2 cellular contexts compared by ENCODE assay signal in the genomic region with DNA sequence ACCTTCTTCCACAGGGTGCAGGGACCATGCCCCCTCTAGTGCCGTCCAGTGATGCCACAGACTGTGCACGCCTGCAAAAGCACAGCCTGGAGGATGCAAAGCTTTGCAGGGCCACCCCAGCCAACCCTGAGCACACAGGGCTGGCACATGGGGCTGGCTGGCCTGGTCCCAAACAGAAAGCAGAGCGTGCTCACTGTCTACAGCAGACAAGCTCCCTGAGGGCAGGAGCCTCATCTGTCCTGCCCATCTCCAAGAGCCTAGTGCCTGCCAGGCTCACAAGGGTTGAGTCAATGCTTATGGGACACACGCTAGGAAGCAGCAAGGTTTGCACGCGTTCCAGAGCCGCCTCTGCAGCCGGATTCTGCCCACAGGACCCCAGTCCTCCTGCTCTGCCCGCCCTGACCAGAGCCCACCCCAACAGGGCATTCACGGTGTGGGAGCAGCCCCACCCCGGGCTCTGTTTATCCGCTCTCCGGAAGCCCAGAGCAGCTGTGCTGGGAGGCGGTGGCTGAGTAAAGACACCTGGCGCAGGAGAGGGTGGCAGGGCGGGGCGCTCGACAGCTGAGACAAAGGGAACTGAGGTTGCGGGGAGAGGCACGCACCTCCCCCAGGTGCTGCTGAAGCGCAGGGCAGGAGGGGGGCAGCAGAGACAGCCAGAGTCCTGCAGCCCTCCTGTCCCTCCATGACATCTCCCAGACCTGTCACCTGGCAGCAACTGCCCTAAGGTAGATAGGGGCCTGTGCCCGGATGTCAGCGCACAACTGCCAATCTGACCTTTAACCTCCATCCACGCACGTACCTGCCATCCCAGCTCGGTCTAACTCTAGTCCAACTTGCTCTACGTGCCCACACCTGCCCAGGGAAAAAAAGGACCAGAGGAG.
TF ChIP-seq lines count a peak whose summit lies in the region.

No MANE protein-coding gene starts in this region.

TF ChIP-seq in SK-N-SH, 30 proteins besides CTCF, POLR2A, EP300 and RAD21 (continued from another document):
- TF ChIP-seq, protein P1, sequence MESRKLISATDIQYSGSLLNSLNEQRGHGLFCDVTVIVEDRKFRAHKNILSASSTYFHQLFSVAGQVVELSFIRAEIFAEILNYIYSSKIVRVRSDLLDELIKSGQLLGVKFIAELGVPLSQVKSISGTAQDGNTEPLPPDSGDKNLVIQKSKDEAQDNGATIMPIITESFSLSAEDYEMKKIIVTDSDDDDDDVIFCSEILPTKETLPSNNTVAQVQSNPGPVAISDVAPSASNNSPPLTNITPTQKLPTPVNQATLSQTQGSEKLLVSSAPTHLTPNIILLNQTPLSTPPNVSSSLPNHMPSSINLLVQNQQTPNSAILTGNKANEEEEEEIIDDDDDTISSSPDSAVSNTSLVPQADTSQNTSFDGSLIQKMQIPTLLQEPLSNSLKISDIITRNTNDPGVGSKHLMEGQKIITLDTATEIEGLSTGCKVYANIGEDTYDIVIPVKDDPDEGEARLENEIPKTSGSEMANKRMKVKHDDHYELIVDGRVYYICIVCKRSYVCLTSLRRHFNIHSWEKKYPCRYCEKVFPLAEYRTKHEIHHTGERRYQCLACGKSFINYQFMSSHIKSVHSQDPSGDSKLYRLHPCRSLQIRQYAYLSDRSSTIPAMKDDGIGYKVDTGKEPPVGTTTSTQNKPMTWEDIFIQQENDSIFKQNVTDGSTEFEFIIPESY (IDR thresholded peaks at IDR 0.05; ENCODE audit: borderline replicate concordance, low read depth), result no peak
- TF ChIP-seq SMC3 (IDR thresholded peaks at IDR 0.05; ENCODE audit: low read depth, low read length), result no peak
- no peak for TF ChIP-seq NFIC (IDR thresholded peaks at IDR 0.05; ENCODE audit: borderline replicate concordance)
- peak; percentile 34 for TF ChIP-seq CHD2 (IDR thresholded peaks at IDR 0.05; ENCODE audit: low read length, partially characterized antibody)
- TF ChIP-seq SIN3A (IDR thresholded peaks at IDR 0.05; ENCODE audit: borderline replicate concordance, low read depth, low read length), result no peak
- TF ChIP-seq MXI1 (IDR thresholded peaks at IDR 0.05; ENCODE audit: low read depth, low read length), result 0 out of 2 replicates have a peak, but pooled peaks have one; percentile 27
- TF ChIP-seq FOXJ3 (CRISPR knock-in tag; IDR thresholded peaks at IDR 0.05), result no peak
- no peak for TF ChIP-seq ELF1 (IDR thresholded peaks at IDR 0.05)
- peak; percentile 14; the same call in 1 of the 2 replicates for TF ChIP-seq GATA2 (CRISPR knock-in tag; IDR thresholded peaks at IDR 0.05)
- TF ChIP-seq, protein P2, sequence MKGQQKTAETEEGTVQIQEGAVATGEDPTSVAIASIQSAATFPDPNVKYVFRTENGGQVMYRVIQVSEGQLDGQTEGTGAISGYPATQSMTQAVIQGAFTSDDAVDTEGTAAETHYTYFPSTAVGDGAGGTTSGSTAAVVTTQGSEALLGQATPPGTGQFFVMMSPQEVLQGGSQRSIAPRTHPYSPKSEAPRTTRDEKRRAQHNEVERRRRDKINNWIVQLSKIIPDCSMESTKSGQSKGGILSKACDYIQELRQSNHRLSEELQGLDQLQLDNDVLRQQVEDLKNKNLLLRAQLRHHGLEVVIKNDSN (IDR thresholded peaks at IDR 0.05; ENCODE audit: borderline replicate concordance, low read depth), result no peak
- no peak for TF ChIP-seq TCF12 (IDR thresholded peaks at IDR 0.05)
- TF ChIP-seq, protein P3, sequence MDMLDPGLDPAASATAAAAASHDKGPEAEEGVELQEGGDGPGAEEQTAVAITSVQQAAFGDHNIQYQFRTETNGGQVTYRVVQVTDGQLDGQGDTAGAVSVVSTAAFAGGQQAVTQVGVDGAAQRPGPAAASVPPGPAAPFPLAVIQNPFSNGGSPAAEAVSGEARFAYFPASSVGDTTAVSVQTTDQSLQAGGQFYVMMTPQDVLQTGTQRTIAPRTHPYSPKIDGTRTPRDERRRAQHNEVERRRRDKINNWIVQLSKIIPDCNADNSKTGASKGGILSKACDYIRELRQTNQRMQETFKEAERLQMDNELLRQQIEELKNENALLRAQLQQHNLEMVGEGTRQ (IDR thresholded peaks at IDR 0.05; ENCODE audit: borderline replicate concordance, low read depth, low read length), result no peak
- TF ChIP-seq TEAD4 (IDR thresholded peaks at IDR 0.05; ENCODE audit: borderline replicate concordance, insufficient read depth), result no peak
- TF ChIP-seq, protein P4, sequence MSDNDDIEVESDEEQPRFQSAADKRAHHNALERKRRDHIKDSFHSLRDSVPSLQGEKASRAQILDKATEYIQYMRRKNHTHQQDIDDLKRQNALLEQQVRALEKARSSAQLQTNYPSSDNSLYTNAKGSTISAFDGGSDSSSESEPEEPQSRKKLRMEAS (IDR thresholded peaks at IDR 0.05; ENCODE audit: low read depth), result no peak
- TF ChIP-seq FOSL2 (IDR thresholded peaks at IDR 0.05; ENCODE audit: borderline replicate concordance, low read depth), result no peak

TF ChIP-seq in SK-N-SH treated with all-trans-retinoic acid at 6 μM for 48 hours, 23 proteins besides CTCF, POLR2A, EP300 and RAD21:
- TF ChIP-seq ZNF70 (CRISPR knock-in tag; IDR thresholded peaks at IDR 0.05) (no peak), ZNF565 (CRISPR knock-in tag; conservative IDR thresholded peaks at IDR 0.05; ENCODE audit: low read depth) (no peak), ISL1 (CRISPR knock-in tag; IDR thresholded peaks at IDR 0.05) (no peak), ZFP3 (CRISPR knock-in tag; IDR thresholded peaks at IDR 0.05) (no peak), ZC3H10 (CRISPR knock-in tag; IDR thresholded peaks at IDR 0.05) (no peak), TCF4 (CRISPR knock-in tag; IDR thresholded peaks at IDR 0.05; ENCODE audit: borderline replicate concordance) (no peak), TOX (CRISPR knock-in tag; IDR thresholded peaks at IDR 0.05; ENCODE audit: borderline replicate concordance) (no peak), ZNF8 (CRISPR knock-in tag; IDR thresholded peaks at IDR 0.05) (no peak), OSR1 (CRISPR knock-in tag; IDR thresholded peaks at IDR 0.05) (no peak), PPARA (CRISPR knock-in tag; IDR thresholded peaks at IDR 0.05; ENCODE audit: borderline replicate concordance) (no peak), SNAI2 (CRISPR knock-in tag; IDR thresholded peaks at IDR 0.05) (no peak), ZFP30 (CRISPR knock-in tag; IDR thresholded peaks at IDR 0.05) (no peak), BACH2 (CRISPR knock-in tag; IDR thresholded peaks at IDR 0.05; ENCODE audit: borderline replicate concordance) (no peak)
- TF ChIP-seq, protein P5, sequence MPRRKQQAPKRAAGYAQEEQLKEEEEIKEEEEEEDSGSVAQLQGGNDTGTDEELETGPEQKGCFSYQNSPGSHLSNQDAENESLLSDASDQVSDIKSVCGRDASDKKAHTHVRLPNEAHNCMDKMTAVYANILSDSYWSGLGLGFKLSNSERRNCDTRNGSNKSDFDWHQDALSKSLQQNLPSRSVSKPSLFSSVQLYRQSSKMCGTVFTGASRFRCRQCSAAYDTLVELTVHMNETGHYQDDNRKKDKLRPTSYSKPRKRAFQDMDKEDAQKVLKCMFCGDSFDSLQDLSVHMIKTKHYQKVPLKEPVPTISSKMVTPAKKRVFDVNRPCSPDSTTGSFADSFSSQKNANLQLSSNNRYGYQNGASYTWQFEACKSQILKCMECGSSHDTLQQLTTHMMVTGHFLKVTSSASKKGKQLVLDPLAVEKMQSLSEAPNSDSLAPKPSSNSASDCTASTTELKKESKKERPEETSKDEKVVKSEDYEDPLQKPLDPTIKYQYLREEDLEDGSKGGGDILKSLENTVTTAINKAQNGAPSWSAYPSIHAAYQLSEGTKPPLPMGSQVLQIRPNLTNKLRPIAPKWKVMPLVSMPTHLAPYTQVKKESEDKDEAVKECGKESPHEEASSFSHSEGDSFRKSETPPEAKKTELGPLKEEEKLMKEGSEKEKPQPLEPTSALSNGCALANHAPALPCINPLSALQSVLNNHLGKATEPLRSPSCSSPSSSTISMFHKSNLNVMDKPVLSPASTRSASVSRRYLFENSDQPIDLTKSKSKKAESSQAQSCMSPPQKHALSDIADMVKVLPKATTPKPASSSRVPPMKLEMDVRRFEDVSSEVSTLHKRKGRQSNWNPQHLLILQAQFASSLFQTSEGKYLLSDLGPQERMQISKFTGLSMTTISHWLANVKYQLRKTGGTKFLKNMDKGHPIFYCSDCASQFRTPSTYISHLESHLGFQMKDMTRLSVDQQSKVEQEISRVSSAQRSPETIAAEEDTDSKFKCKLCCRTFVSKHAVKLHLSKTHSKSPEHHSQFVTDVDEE (CRISPR knock-in tag; IDR thresholded peaks at IDR 0.05), result no peak
